Comparison of ENCODE assay signal across 28 cellular contexts in the genomic region with DNA sequence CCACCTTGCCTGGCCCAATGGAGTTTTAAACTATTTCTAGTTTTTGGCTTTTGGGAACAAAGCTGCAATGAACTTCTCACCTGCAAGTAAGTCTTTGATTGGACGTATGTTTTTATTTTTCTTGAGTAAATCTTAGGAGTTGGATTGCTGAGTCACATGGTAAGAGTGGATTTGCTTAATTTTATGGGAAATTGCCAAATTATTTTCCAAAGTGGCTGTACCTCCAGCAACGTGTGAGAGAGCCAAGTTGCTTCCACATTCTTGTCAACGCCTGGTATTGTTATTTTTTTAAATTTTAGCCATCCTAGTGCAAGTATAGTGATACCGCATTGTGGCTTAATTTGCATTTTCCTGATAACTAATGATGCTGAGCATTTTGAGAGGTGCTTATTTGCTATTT.
"Had no signal": no experiment of that assay in that cellular context is flagged by ENCODE, and none has a peak within 500 bp of the region (broad histone marks: within the 10 kb centered on the region; RNA-seq: fewer than 3 reads in every experiment).

No MANE protein-coding gene starts in this region.

- H3K36me3 Mint-ChIP-seq: naive thymus-derived CD8-positive, alpha-beta T cell; natural killer cell treated with Interleukin-12 subunit alpha and Interleukin-12 subunit beta and Interleukin-15 and Interleukin-18, amount 100 ng/mL, for 72 hours; neural progenitor cell; stimulated activated effector memory CD8-positive, alpha-beta T cell treated with anti-CD3 and anti-CD28 coated beads, Interleukin-12 subunit alpha, Interleukin-12 subunit beta, amount 100 ng/mL, for 72 hours; stimulated activated naive B cell treated with anti-CD40 and anti-IgM and Interleukin-4, amounts not matched to agents 10 μg/mL and 1 μg/mL and 100 μg/mL, for 72 hours had no signal

- H3K27ac ChIP-seq: neural progenitor cell, ovary, parathyroid adenoma, psoas muscle, right lobe of liver, sigmoid colon, stomach, thoracic aorta, thyroid gland, tibial nerve, vagina had no signal

- H3K9me3 ChIP-seq: ovary, psoas muscle, right lobe of liver, sigmoid colon, stomach, thoracic aorta, thyroid gland, tibial nerve, vagina had no signal

- H3K36me3 ChIP-seq: neural progenitor cell, ovary, right lobe of liver, sigmoid colon, stomach, thoracic aorta, thyroid gland, tibial nerve, vagina had no signal

- H3K4me1 Mint-ChIP-seq: naive thymus-derived CD8-positive, alpha-beta T cell; neural progenitor cell; stimulated activated effector memory CD8-positive, alpha-beta T cell treated with anti-CD3 and anti-CD28 coated beads, Interleukin-12 subunit alpha, Interleukin-12 subunit beta, amount 100 ng/mL, for 72 hours; stimulated activated naive B cell treated with anti-CD40 and anti-IgM and Interleukin-4, amounts not matched to agents 10 μg/mL and 1 μg/mL and 100 μg/mL, for 72 hours had no signal

- H3K9ac ChIP-seq: neural progenitor cell, parathyroid adenoma had no signal

- H3K4me3 ChIP-seq: neural progenitor cell, ovary, psoas muscle, right lobe of liver, sigmoid colon, stomach, thoracic aorta, thyroid gland, tibial nerve, vagina had no signal

- H3K27me3 ChIP-seq: neural progenitor cell, ovary, right lobe of liver, sigmoid colon, stomach, thyroid gland, tibial nerve, vagina had no signal

- H3K4me1 ChIP-seq: neural progenitor cell, parathyroid adenoma, psoas muscle, right lobe of liver, sigmoid colon, stomach, tibial nerve, vagina had no signal

- FAIRE-seq: small intestine, urothelium cell line had no signal

- DNase-seq: naive thymus-derived CD8-positive, alpha-beta T cell; occipital lobe; ovary; posterior cingulate gyrus; psoas muscle; right cardiac atrium; right lobe of liver; sigmoid colon; small intestine; stimulated activated CD4-positive, alpha-beta T cell treated with anti-CD3 and anti-CD28 coated beads, Interleukin-15, amount 100 ng/mL, for 24 hours; stimulated activated CD4-positive, alpha-beta T cell treated with anti-CD3 and anti-CD28 coated beads, Interleukin-2, amount 100 ng/mL, for 24 hours; stimulated activated CD4-positive, alpha-beta T cell treated with anti-CD3 and anti-CD28 coated beads, Interleukin-2, amount 100 ng/mL, for 48 hours; stimulated activated CD4-positive, alpha-beta T cell treated with anti-CD3 and anti-CD28 coated beads, Interleukin-4, amount 100 ng/mL, for 24 hours; stimulated activated naive B cell treated with anti-CD40 and anti-IgM and Interleukin-4, amounts not matched to agents 10 μg/mL and 1 μg/mL and 100 μg/mL, for 72 hours; stimulated activated naive CD4-positive, alpha-beta T cell treated with Interleukin-2 at 50 U/mL for 16 hours; stomach; thyroid gland; trophoblast cell had no signal

- H3K9me3 Mint-ChIP-seq: naive thymus-derived CD8-positive, alpha-beta T cell; natural killer cell treated with Interleukin-12 subunit alpha and Interleukin-12 subunit beta and Interleukin-15 and Interleukin-18, amount 100 ng/mL, for 72 hours; neural progenitor cell; stimulated activated effector memory CD8-positive, alpha-beta T cell treated with anti-CD3 and anti-CD28 coated beads, Interleukin-12 subunit alpha, Interleukin-12 subunit beta, amount 100 ng/mL, for 72 hours; stimulated activated naive B cell treated with anti-CD40 and anti-IgM and Interleukin-4, amounts not matched to agents 10 μg/mL and 1 μg/mL and 100 μg/mL, for 72 hours; stimulated activated naive CD8-positive, alpha-beta T cell treated with anti-CD3 and anti-CD28 coated beads, Interleukin-15, Interleukin-2, amounts not matched to agents 100 ng/mL and 50 ng/mL, for 24 hours had no signal

- ATAC-seq: naive thymus-derived CD8-positive, alpha-beta T cell; natural killer cell treated with Interleukin-12 subunit alpha and Interleukin-12 subunit beta and Interleukin-15 and Interleukin-18, amount 100 ng/mL, for 72 hours; psoas muscle; right cardiac atrium; right lobe of liver; stimulated activated effector memory CD8-positive, alpha-beta T cell treated with anti-CD3 and anti-CD28 coated beads, Interleukin-12 subunit alpha, Interleukin-12 subunit beta, amount 100 ng/mL, for 72 hours; stimulated activated naive B cell treated with anti-CD40 and anti-IgM and Interleukin-4, amounts not matched to agents 10 μg/mL and 1 μg/mL and 100 μg/mL, for 72 hours had no signal

- H3K27me3 Mint-ChIP-seq: progenitor cell of endocrine pancreas; stimulated activated naive B cell treated with anti-CD40 and anti-IgM and Interleukin-4, amounts not matched to agents 10 μg/mL and 1 μg/mL and 100 μg/mL, for 72 hours; stimulated activated naive CD8-positive, alpha-beta T cell treated with anti-CD3 and anti-CD28 coated beads, Interleukin-15, Interleukin-2, amounts not matched to agents 100 ng/mL and 50 ng/mL, for 24 hours had no signal

- H3K27ac Mint-ChIP-seq: naive thymus-derived CD8-positive, alpha-beta T cell; natural killer cell treated with Interleukin-12 subunit alpha and Interleukin-12 subunit beta and Interleukin-15 and Interleukin-18, amount 100 ng/mL, for 72 hours; neural progenitor cell; progenitor cell of endocrine pancreas; stimulated activated effector memory CD8-positive, alpha-beta T cell treated with anti-CD3 and anti-CD28 coated beads, Interleukin-12 subunit alpha, Interleukin-12 subunit beta, amount 100 ng/mL, for 72 hours; stimulated activated naive B cell treated with anti-CD40 and anti-IgM and Interleukin-4, amounts not matched to agents 10 μg/mL and 1 μg/mL and 100 μg/mL, for 72 hours; stimulated activated naive CD8-positive, alpha-beta T cell treated with anti-CD3 and anti-CD28 coated beads, Interleukin-15, Interleukin-2, amounts not matched to agents 100 ng/mL and 50 ng/mL, for 24 hours had no signal

- H3K79me2 ChIP-seq: parathyroid adenoma had no signal

- H2AFZ ChIP-seq: neural progenitor cell, parathyroid adenoma had no signal

- H3K4me3 Mint-ChIP-seq: naive thymus-derived CD8-positive, alpha-beta T cell; natural killer cell treated with Interleukin-12 subunit alpha and Interleukin-12 subunit beta and Interleukin-15 and Interleukin-18, amount 100 ng/mL, for 72 hours; neural progenitor cell; stimulated activated effector memory CD8-positive, alpha-beta T cell treated with anti-CD3 and anti-CD28 coated beads, Interleukin-12 subunit alpha, Interleukin-12 subunit beta, amount 100 ng/mL, for 72 hours; stimulated activated naive B cell treated with anti-CD40 and anti-IgM and Interleukin-4, amounts not matched to agents 10 μg/mL and 1 μg/mL and 100 μg/mL, for 72 hours; stimulated activated naive CD8-positive, alpha-beta T cell treated with anti-CD3 and anti-CD28 coated beads, Interleukin-15, Interleukin-2, amounts not matched to agents 100 ng/mL and 50 ng/mL, for 24 hours had no signal

- H3K4me2 ChIP-seq: neural progenitor cell had no signal
